ENCODE assay signal across 8 cellular contexts in genomic region chr7:23205861-23206510, GRCh38. TPM values are rescaled to one million over a fixed set of nuclear protein-coding genes. Genes with fewer than 3 reads are reported as not detected.
A peak's percentile ranks its signal among the peaks of the same experiment; 100 is the strongest.
DNase-seq lines count a peak whose midpoint lies in the region; TF ChIP-seq lines count a peak whose summit lies in the region.

No MANE protein-coding gene starts in this region.

- no peaks in the 10 kb centered on the region for H3K9me3 Mint-ChIP-seq in activated naive CD4-positive, alpha-beta T cell treated with anti-CD3 and anti-CD28 coated beads for 36 hours
- no peaks in the 10 kb centered on the region for H3K9me3 Mint-ChIP-seq in type B pancreatic cell

- peak overlapping the region; percentile 30 for H3K4me3 Mint-ChIP-seq in activated naive CD4-positive, alpha-beta T cell treated with anti-CD3 and anti-CD28 coated beads for 36 hours
- peak overlapping the region; percentile 74 for H3K4me3 Mint-ChIP-seq in type B pancreatic cell

- H3K27me3 Mint-ChIP-seq in activated naive CD4-positive, alpha-beta T cell treated with anti-CD3 and anti-CD28 coated beads for 36 hours (ENCODE audit: low read depth) = peaks cover 25% of the 10 kb centered on the region
- peaks cover 5% of the 10 kb centered on the region for H3K27me3 Mint-ChIP-seq in type B pancreatic cell

- peaks cover 24% of the 10 kb centered on the region for H3K36me3 Mint-ChIP-seq in activated naive CD4-positive, alpha-beta T cell treated with anti-CD3 and anti-CD28 coated beads for 36 hours (ENCODE audit: low read depth)
- H3K36me3 Mint-ChIP-seq in type B pancreatic cell = peaks cover 13% of the 10 kb centered on the region

- peaks cover 2% of the 10 kb centered on the region for H3K4me1 Mint-ChIP-seq in activated naive CD4-positive, alpha-beta T cell treated with anti-CD3 and anti-CD28 coated beads for 36 hours (ENCODE audit: low read depth)
- no peaks in the 10 kb centered on the region for H3K4me1 Mint-ChIP-seq in type B pancreatic cell (ENCODE audit: unreplicated experiment)

- H3K27ac Mint-ChIP-seq in activated naive CD4-positive, alpha-beta T cell treated with anti-CD3 and anti-CD28 coated beads for 36 hours = peak overlapping the region; percentile 31
- H3K27ac Mint-ChIP-seq in type B pancreatic cell = no peak overlapping the region

- no peak for TF ChIP-seq CTCF in type B pancreatic cell (conservative IDR thresholded peaks at IDR 0.05)

- DNase-seq in activated naive CD4-positive, alpha-beta T cell treated with anti-CD3 and anti-CD28 coated beads for 36 hours = no peak
- no peak for DNase-seq in activated naive CD4-positive, alpha-beta T cell treated with anti-CD3 and anti-CD28 coated beads, Interleukin-2, amount 50 U/mL, for 16 hours
- peak; percentile 42 for DNase-seq in dermis blood vessel endothelial cell
- DNase-seq in lung microvascular endothelial cell (ENCODE audit: low read depth in 2 of 2) = peak; percentile 20 to 26
- DNase-seq in type B pancreatic cell (ENCODE audit: extremely low spot score, unreplicated experiment) = no peak
- DNase-seq in KG1 (lab: John Stamatoyannopoulos, UW) = no peak
- DNase-seq in activated CD4-positive, CD25-positive, alpha-beta regulatory T cell (lab: John Stamatoyannopoulos, UW) = no peak
- no peak for DNase-seq in NCI-H774 (lab: John Stamatoyannopoulos, UW)

- CTCF ChIA-PET in activated naive CD4-positive, alpha-beta T cell treated with anti-CD3 and anti-CD28 coated beads for 36 hours (lab: Charles Lee) = no interaction called here

- intact Hi-C loops in activated naive CD4-positive, alpha-beta T cell treated with anti-CD3 and anti-CD28 coated beads for 36 hours (cut with micrococcal nuclease) = no loop called here

RNA-seq across cellular contexts. Expression of gene NUP42, which starts 24.1 kb away (rescaled TPM):
- total RNA-seq in activated naive CD4-positive, alpha-beta T cell treated with anti-CD3 and anti-CD28 coated beads for 36 hours = 10 to 100 TPM; 15.2 to 17.0 TPM
- 26.2 and 31.5 TPM in 2 replicates for total RNA-seq in dermis blood vessel endothelial cell
- 19.2 and 25.0 TPM in 2 replicates for total RNA-seq in lung microvascular endothelial cell
- total RNA-seq in type B pancreatic cell (ENCODE audit: low replicate concordance) = 22.3 and 38.4 TPM in 2 replicates

RNA-seq across cellular contexts. Expression of gene GPNMB, which starts 40.6 kb away (rescaled TPM):
- total RNA-seq in activated naive CD4-positive, alpha-beta T cell treated with anti-CD3 and anti-CD28 coated beads for 36 hours = under 1 TPM; 0.38 to 0.54 TPM
- total RNA-seq in dermis blood vessel endothelial cell (0.65 and 0.68 TPM in 2 replicates), lung microvascular endothelial cell (under 0.01 and 0.22 TPM in 2 replicates), type B pancreatic cell (ENCODE audit: low replicate concordance) (7.0 and 13.3 TPM in 2 replicates)

Comparison
In these comparisons a context has a peak if more than half of its experiments do, and no peak if none do; other contexts are left out.
1. DNase-seq: peak in dermis blood vessel endothelial cell (single experiment) and lung microvascular endothelial cell (2 of 2); none in activated naive CD4-positive, alpha-beta T cell treated with anti-CD3 and anti-CD28 coated beads for 36 hours (single experiment), activated naive CD4-positive, alpha-beta T cell treated with anti-CD3 and anti-CD28 coated beads, Interleukin-2, amount 50 U/mL, for 16 hours (single experiment), type B pancreatic cell (single experiment), KG1 (single experiment), activated CD4-positive, CD25-positive, alpha-beta regulatory T cell (0 of 4) and NCI-H774 (single experiment).